ENCODE assay signal across 10 cellular contexts in genomic region chr4:7716322-7716721, GRCh38.
"Had no signal": no experiment of that assay in that cellular context is flagged by ENCODE, and none has a peak within 500 bp of the region (broad histone marks: within the 10 kb centered on the region; RNA-seq: fewer than 3 reads in every experiment).

No MANE protein-coding gene starts in this region.

- H2AFZ ChIP-seq: GM23338 had no signal

- FAIRE-seq: H1, H54, HTR-8/SVneo had no signal

- H3K9ac ChIP-seq: KMS-11 had no signal

- H3K27ac ChIP-seq: KMS-11 had no signal

- ATAC-seq: GM23338 had no signal

- DNase-seq: H9, HCEC 1CT, HFFc6, IMR-90, KBM-7 had no signal

- H3K4me2 ChIP-seq: GM23338, KMS-11 had no signal

- H3K4me3 ChIP-seq: GM23338 had no signal
